In the genomic region with DNA sequence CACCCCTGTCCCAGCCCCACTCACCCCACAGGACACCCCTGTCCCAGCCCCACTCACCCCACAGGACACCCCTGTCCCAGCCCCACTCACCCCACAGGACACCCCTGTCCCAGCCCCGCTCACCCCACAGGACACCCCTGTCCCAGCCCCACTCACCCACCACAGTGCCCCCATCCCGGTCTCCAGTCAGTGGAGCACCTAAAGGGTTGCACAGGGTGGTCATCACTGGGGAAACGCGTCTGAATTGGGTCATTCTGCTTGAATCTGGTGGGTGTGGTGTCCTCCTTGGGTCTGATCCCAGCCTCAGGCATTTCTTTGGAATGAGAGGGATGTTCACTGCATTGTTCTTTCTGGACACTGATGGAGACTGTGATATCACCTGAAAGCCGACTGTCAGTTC, we compare ENCODE assay signal across 21 cellular contexts.
"Had no signal": no experiment of that assay in that cellular context is flagged by ENCODE, and none has a peak within 500 bp of the region (broad histone marks: within the 10 kb centered on the region; RNA-seq: fewer than 3 reads in every experiment).

No MANE protein-coding gene starts in this region.

- H3K4me3 Mint-ChIP-seq: immature natural killer cell; memory B cell; naive thymus-derived CD8-positive, alpha-beta T cell; nephron progenitor cell; neural progenitor cell; stimulated activated naive B cell treated with anti-CD40 and anti-IgM and Interleukin-4, amounts not matched to agents 10 μg/mL and 1 μg/mL and 100 μg/mL, for 72 hours had no signal

- H3K27me3 Mint-ChIP-seq: progenitor cell of endocrine pancreas had no signal

- FAIRE-seq: islet of Langerhans had no signal

- H3K36me3 Mint-ChIP-seq: immature natural killer cell; memory B cell; neural progenitor cell; stimulated activated naive B cell treated with anti-CD40 and anti-IgM and Interleukin-4, amounts not matched to agents 10 μg/mL and 1 μg/mL and 100 μg/mL, for 72 hours had no signal

- H3K27ac Mint-ChIP-seq: immature natural killer cell; memory B cell; nephron progenitor cell; neural progenitor cell; stimulated activated naive B cell treated with anti-CD40 and anti-IgM and Interleukin-4, amounts not matched to agents 10 μg/mL and 1 μg/mL and 100 μg/mL, for 72 hours had no signal

- DNase-seq: hypothalamus; immature natural killer cell; left ventricle myocardium superior; nephron progenitor cell; occipital lobe; ovary; right lobe of liver; stimulated activated CD4-positive, alpha-beta T cell treated with anti-CD3 and anti-CD28 coated beads, Interleukin-12 subunit alpha, Interleukin-12 subunit beta, amount 100 ng/mL, for 4 hours; stimulated activated CD4-positive, alpha-beta T cell treated with anti-CD3 and anti-CD28 coated beads, Interleukin-15, amount 100 ng/mL, for 24 hours; stimulated activated CD4-positive, alpha-beta T cell treated with anti-CD3 and anti-CD28 coated beads, Interleukin-2, amount 100 ng/mL, for 24 hours; stimulated activated CD4-positive, alpha-beta T cell treated with anti-CD3 and anti-CD28 coated beads, Interleukin-4, amount 100 ng/mL, for 1 hour; stimulated activated naive B cell treated with anti-CD40 and anti-IgM and Interleukin-4, amounts not matched to agents 10 μg/mL and 1 μg/mL and 100 μg/mL, for 72 hours; stimulated activated naive CD8-positive, alpha-beta T cell treated with anti-CD3 and anti-CD28 coated beads, Interleukin-15, Interleukin-2, amounts not matched to agents 100 U/mL and 50 U/mL, for 24 hours; stomach; trophoblast cell had no signal

- H3K4me1 Mint-ChIP-seq: immature natural killer cell; memory B cell; naive thymus-derived CD8-positive, alpha-beta T cell; nephron progenitor cell had no signal

- ATAC-seq: left ventricle myocardium superior; naive thymus-derived CD8-positive, alpha-beta T cell; right lobe of liver; stimulated activated naive B cell treated with anti-CD40 and anti-IgM and Interleukin-4, amounts not matched to agents 10 μg/mL and 1 μg/mL and 100 μg/mL, for 72 hours; stimulated activated naive CD8-positive, alpha-beta T cell treated with anti-CD3 and anti-CD28 coated beads, Interleukin-15, Interleukin-2, amounts not matched to agents 100 U/mL and 50 U/mL, for 24 hours; upper lobe of right lung had no signal
